16 cellular contexts compared by ENCODE assay signal in the genomic region with DNA sequence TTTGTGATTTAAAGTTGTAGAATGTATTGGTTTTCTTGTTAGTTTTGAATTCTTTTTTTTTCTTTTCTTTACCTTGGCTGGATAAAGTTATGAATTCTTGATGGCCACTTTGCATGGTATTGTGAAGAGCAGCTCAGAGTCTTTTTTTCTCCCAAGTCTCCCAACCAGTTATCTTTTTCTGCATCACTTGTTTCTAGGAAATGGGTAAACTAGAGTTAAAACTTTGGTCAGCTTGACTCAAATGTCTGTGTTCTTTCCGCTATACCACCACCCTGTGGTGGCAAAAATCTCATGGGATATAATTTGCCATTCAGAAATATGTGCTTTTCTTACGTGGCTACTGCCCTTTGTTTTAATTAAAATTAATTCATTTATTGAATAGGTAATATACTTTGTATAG.
"Had no signal": no experiment of that assay in that cellular context is flagged by ENCODE, and none has a peak within 500 bp of the region (broad histone marks: within the 10 kb centered on the region; RNA-seq: fewer than 3 reads in every experiment).

No MANE protein-coding gene starts in this region.

- DNase-seq: activated CD4-positive, alpha-beta T cell treated with anti-CD3 and anti-CD28 coated beads for 48 hours; activated CD8-positive, alpha-beta T cell treated with anti-CD3 and anti-CD28 coated beads for 36 hours; activated effector memory CD4-positive, alpha-beta T cell treated with anti-CD3 and anti-CD28 coated beads, Interleukin-2, amount 50 U/mL, for 16 hours; activated T-cell treated with anti-CD3 and anti-CD28 coated beads, Interleukin-2, amount 50 U/mL, for 48 hours; amniotic stem cell; body of pancreas; caudate nucleus; effector CD4-positive, alpha-beta T cell; foreskin melanocyte; left cardiac atrium; lower lobe of right lung; psoas muscle; stimulated activated naive CD8-positive, alpha-beta T cell treated with anti-CD3 and anti-CD28 coated beads, Interleukin-15, amount 100 ng/mL, for 72 hours; testis; upper lobe of right lung had no signal

- H3K27ac ChIP-seq: body of pancreas, coronary artery, lower lobe of right lung, psoas muscle, testis, upper lobe of right lung had no signal
